8 cellular contexts compared by ENCODE assay signal in genomic region chr19:45577111-45577905, GRCh38. TPM values are rescaled to one million over a fixed set of nuclear protein-coding genes. Genes with fewer than 3 reads are reported as not detected.
DNase-seq lines count a peak whose midpoint lies in the region; ATAC-seq and TF ChIP-seq lines count a peak whose summit lies in the region.

No MANE protein-coding gene starts in this region.

- peaks cover 26% of the 10 kb centered on the region for H3K4me1 ChIP-seq in SJSA1 (replicated peaks)
- peaks cover 5% of the 10 kb centered on the region for H3K4me1 ChIP-seq in ovary (ENCODE audit: insufficient read depth)

- no peak for TF ChIP-seq POLR2A in ovary (IDR thresholded peaks at IDR 0.05)

- intact Hi-C loops in ovary (cut with DNase I), result loop anchor here in 1 of 4 donors (10.0 kb wide), 1 partner anchor 53 kb away; no protein-coding TSS in a partner anchor

- no peak for TF ChIP-seq EP300 in ovary (IDR thresholded peaks at IDR 0.05)

- WGBS in ovary, 3 donors, result 21 to 33% (median 23%) methylated on average over 11 of the region's 11 CpGs

- 0 out of 2 replicates have a peak, but pooled peaks cover 4% of the 10 kb centered on the region for H3K36me3 ChIP-seq in SJSA1
- H3K36me3 ChIP-seq in ovary, result no peaks in the 10 kb centered on the region

- ATAC-seq in HG03457 (IDR thresholded peaks at IDR 0.05; ENCODE audit: unreplicated experiment), result no peak

- DNase-seq in EH (ENCODE audit: low read depth), result peak; percentile 94
- DNase-seq in SJSA1 (ENCODE audit: low read depth in 1 of 2, low spot score in 2 of 2), result peak; percentile 47 to 74
- peak; percentile 89 for DNase-seq in fibroblast of the aortic adventitia (ENCODE audit: low read depth)
- DNase-seq in ovary, result peak in 4 of 5 donors; percentile 40 to 80 (median 74)
- DNase-seq in NCI-H1417 (lab: John Stamatoyannopoulos, UW), result no peak
- DNase-seq in stimulated activated CD4-positive, alpha-beta T cell treated with anti-CD3 and anti-CD28 coated beads, Interleukin-4, amount 100 ng/mL, for 1 hour, result no peak
- DNase-seq in DMS 273 treated with DMSO at 0.1 percent for 48 hours (lab: John Stamatoyannopoulos, UW), result no peak

- H3K27me3 ChIP-seq in SJSA1 (replicated peaks) (no peaks in the 10 kb centered on the region), ovary (no peaks in the 10 kb centered on the region)

- TF ChIP-seq CTCF in fibroblast of the aortic adventitia (IDR thresholded peaks at IDR 0.05; ENCODE audit: insufficient read depth, low read length), result no peak
- no peak for TF ChIP-seq CTCF in ovary (IDR thresholded peaks at IDR 0.05)

- peak overlapping the region; percentile 29 for H3K27ac ChIP-seq in SJSA1
- H3K27ac ChIP-seq in ovary, result peak overlapping the region in 1 of 2 donors; percentile 4

- H3K4me3 ChIP-seq in SJSA1 (no peak overlapping the region), fibroblast of the aortic adventitia (ENCODE audit: low read depth, low read length) (no peak overlapping the region), ovary (no peak overlapping the region)

- H3K9me3 ChIP-seq in SJSA1 (replicated peaks) (no peaks in the 10 kb centered on the region), ovary (no peaks in the 10 kb centered on the region)

RNA-seq across cellular contexts. Expression of gene OPA3, which starts 7.3 kb away (rescaled TPM):
- 10.7 and 18.2 TPM in 2 replicates for total RNA-seq in SJSA1 (2014; rRNA removed; shearing (Covaris generic))
- total RNA-seq in fibroblast of the aortic adventitia (ENCODE audit: low replicate concordance) (8.8 and 9.6 TPM in 2 replicates), ovary (10 to 100 TPM in 4 of 7 donors, 1 to 10 TPM in 3; 2.0 to 16.6 (median 12.3) TPM)
- 1 to 10 TPM; 3.3 to 8.9 TPM for polyA plus RNA-seq in ovary

RNA-seq across cellular contexts. Expression of gene GPR4, which starts 24.7 kb away (rescaled TPM):
- not detected in 2 replicates for total RNA-seq in SJSA1 (2014; rRNA removed; shearing (Covaris generic))
- 0.16 TPM in 1 of 2 replicates, not detected in the other for total RNA-seq in fibroblast of the aortic adventitia (ENCODE audit: low replicate concordance)
- total RNA-seq in ovary, result 1 to 10 TPM in 5 of 7 donors, under 1 TPM in 2; 0.60 to 4.5 (median 2.4) TPM
- polyA plus RNA-seq in ovary, result 10 to 100 TPM in 1 of 2 donors, 1 to 10 TPM in 1; 3.0 to 11.9 TPM

Comparison
In these comparisons a context has a peak if more than half of its experiments do, and no peak if none do; other contexts are left out.
1. DNase-seq: peak in EH (single experiment), SJSA1 (2 of 2), fibroblast of the aortic adventitia (single experiment) and ovary (4 of 5); none in NCI-H1417 (0 of 3), stimulated activated CD4-positive, alpha-beta T cell treated with anti-CD3 and anti-CD28 coated beads, Interleukin-4, amount 100 ng/mL, for 1 hour (single experiment) and DMS 273 treated with DMSO at 0.1 percent for 48 hours (single experiment).